In the genomic region with DNA sequence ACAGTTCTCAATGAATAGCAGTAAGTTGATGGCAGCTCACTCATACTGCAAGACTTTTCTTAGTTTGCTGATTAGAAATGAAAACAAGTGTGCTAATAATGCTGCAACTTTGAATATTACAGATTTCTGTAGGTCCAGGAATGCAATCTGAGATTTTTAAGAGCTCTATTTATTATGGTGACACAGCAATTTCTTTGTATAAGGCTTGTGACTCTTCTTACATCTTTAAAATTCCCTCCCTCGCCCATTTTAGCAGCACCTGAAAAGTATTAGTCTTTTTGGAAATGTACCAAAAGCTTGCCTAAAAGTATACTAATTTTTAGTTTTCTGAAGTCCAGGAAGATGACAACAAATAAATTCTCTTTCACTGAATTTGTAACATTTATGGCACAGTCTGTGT, we compare ENCODE assay signal across 1 cellular context.
A peak's percentile ranks its signal among the peaks of the same experiment; 100 is the strongest.
TF ChIP-seq lines count a peak whose summit lies in the region.

No MANE protein-coding gene starts in this region.

TF ChIP-seq in HepG2, 621 proteins besides CTCF, POLR2A, EP300 and RAD21:
- no peak for TF ChIP-seq SMARCC2 (IDR thresholded peaks at IDR 0.05)
- TF ChIP-seq NFE2L2 (IDR thresholded peaks at IDR 0.05; ENCODE audit: low read length), result peak; percentile 49
- TF ChIP-seq THAP11 (CRISPR knock-in tag; IDR thresholded peaks at IDR 0.05), result no peak
- TF ChIP-seq ZNF703 (CRISPR knock-in tag; IDR thresholded peaks at IDR 0.05; ENCODE audit: borderline replicate concordance), result no peak
- no peak for TF ChIP-seq ZNF780A (CRISPR knock-in tag; IDR thresholded peaks at IDR 0.05)
- TF ChIP-seq NFATC3 (CRISPR knock-in tag; IDR thresholded peaks at IDR 0.05), result no peak
- no peak for TF ChIP-seq ZNF615 (CRISPR knock-in tag; IDR thresholded peaks at IDR 0.05; ENCODE audit: borderline replicate concordance)
- no peak for TF ChIP-seq ZNF160 (CRISPR knock-in tag; IDR thresholded peaks at IDR 0.05)
- TF ChIP-seq KDM4B (CRISPR knock-in tag; IDR thresholded peaks at IDR 0.05), result no peak
- TF ChIP-seq KDM5A (IDR thresholded peaks at IDR 0.05; ENCODE audit: borderline replicate concordance, low read length), result no peak
- no peak for TF ChIP-seq ZNF792 (CRISPR knock-in tag; IDR thresholded peaks at IDR 0.05)
- TF ChIP-seq ZNF235 (CRISPR knock-in tag; IDR thresholded peaks at IDR 0.05; ENCODE audit: borderline replicate concordance), result no peak
- TF ChIP-seq POLR2AphosphoS5 (IDR thresholded peaks at IDR 0.05; ENCODE audit: low read depth, low read length), result no peak
- TF ChIP-seq ZNF879 (CRISPR knock-in tag; IDR thresholded peaks at IDR 0.05), result no peak
- TF ChIP-seq, protein P1, sequence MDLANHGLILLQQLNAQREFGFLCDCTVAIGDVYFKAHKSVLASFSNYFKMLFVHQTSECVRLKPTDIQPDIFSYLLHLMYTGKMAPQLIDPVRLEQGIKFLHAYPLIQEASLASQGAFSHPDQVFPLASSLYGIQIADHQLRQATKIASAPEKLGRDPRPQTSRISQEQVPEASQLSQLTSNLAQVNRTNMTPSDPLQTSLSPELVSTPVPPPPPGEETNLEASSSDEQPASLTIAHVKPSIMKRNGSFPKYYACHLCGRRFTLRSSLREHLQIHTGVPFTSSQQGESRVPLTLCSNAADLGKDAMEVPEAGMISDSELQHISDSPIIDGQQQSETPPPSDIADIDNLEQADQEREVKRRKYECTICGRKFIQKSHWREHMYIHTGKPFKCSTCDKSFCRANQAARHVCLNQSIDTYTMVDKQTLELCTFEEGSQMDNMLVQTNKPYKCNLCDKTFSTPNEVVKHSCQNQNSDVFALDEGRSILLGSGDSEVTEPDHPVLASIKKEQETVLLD (CRISPR knock-in tag; IDR thresholded peaks at IDR 0.05; ENCODE audit: low read depth), result no peak
- no peak for TF ChIP-seq ZNF547 (CRISPR knock-in tag; IDR thresholded peaks at IDR 0.05)
- TF ChIP-seq MAFK (conservative IDR thresholded peaks at IDR 0.05 in 1 of 2, IDR thresholded peaks at IDR 0.05 in 1 of 2; ENCODE audit: low read length in 2 of 2), result peak; percentile 52 to 69; a peak in 3 of 4 replicates
- TF ChIP-seq SMAD1 (CRISPR knock-in tag; IDR thresholded peaks at IDR 0.05; ENCODE audit: borderline replicate concordance, low read depth), result no peak
- no peak for TF ChIP-seq ZNF441 (CRISPR knock-in tag; IDR thresholded peaks at IDR 0.05; ENCODE audit: borderline replicate concordance)
- TF ChIP-seq MAFF (IDR thresholded peaks at IDR 0.05; ENCODE audit: low read depth, low read length), result peak; percentile 49; the same call in 1 of the 2 replicates
- TF ChIP-seq BORCS8-MEF2B (CRISPR knock-in tag; IDR thresholded peaks at IDR 0.05), result no peak
- no peak for TF ChIP-seq SRY (CRISPR knock-in tag; IDR thresholded peaks at IDR 0.05)
- TF ChIP-seq, protein P2, sequence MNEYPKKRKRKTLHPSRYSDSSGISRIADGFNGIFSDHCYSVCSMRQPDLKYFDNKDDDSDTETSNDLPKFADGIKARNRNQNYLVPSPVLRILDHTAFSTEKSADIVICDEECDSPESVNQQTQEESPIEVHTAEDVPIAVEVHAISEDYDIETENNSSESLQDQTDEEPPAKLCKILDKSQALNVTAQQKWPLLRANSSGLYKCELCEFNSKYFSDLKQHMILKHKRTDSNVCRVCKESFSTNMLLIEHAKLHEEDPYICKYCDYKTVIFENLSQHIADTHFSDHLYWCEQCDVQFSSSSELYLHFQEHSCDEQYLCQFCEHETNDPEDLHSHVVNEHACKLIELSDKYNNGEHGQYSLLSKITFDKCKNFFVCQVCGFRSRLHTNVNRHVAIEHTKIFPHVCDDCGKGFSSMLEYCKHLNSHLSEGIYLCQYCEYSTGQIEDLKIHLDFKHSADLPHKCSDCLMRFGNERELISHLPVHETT (CRISPR knock-in tag; conservative IDR thresholded peaks at IDR 0.05), result no peak
- TF ChIP-seq, protein P3, sequence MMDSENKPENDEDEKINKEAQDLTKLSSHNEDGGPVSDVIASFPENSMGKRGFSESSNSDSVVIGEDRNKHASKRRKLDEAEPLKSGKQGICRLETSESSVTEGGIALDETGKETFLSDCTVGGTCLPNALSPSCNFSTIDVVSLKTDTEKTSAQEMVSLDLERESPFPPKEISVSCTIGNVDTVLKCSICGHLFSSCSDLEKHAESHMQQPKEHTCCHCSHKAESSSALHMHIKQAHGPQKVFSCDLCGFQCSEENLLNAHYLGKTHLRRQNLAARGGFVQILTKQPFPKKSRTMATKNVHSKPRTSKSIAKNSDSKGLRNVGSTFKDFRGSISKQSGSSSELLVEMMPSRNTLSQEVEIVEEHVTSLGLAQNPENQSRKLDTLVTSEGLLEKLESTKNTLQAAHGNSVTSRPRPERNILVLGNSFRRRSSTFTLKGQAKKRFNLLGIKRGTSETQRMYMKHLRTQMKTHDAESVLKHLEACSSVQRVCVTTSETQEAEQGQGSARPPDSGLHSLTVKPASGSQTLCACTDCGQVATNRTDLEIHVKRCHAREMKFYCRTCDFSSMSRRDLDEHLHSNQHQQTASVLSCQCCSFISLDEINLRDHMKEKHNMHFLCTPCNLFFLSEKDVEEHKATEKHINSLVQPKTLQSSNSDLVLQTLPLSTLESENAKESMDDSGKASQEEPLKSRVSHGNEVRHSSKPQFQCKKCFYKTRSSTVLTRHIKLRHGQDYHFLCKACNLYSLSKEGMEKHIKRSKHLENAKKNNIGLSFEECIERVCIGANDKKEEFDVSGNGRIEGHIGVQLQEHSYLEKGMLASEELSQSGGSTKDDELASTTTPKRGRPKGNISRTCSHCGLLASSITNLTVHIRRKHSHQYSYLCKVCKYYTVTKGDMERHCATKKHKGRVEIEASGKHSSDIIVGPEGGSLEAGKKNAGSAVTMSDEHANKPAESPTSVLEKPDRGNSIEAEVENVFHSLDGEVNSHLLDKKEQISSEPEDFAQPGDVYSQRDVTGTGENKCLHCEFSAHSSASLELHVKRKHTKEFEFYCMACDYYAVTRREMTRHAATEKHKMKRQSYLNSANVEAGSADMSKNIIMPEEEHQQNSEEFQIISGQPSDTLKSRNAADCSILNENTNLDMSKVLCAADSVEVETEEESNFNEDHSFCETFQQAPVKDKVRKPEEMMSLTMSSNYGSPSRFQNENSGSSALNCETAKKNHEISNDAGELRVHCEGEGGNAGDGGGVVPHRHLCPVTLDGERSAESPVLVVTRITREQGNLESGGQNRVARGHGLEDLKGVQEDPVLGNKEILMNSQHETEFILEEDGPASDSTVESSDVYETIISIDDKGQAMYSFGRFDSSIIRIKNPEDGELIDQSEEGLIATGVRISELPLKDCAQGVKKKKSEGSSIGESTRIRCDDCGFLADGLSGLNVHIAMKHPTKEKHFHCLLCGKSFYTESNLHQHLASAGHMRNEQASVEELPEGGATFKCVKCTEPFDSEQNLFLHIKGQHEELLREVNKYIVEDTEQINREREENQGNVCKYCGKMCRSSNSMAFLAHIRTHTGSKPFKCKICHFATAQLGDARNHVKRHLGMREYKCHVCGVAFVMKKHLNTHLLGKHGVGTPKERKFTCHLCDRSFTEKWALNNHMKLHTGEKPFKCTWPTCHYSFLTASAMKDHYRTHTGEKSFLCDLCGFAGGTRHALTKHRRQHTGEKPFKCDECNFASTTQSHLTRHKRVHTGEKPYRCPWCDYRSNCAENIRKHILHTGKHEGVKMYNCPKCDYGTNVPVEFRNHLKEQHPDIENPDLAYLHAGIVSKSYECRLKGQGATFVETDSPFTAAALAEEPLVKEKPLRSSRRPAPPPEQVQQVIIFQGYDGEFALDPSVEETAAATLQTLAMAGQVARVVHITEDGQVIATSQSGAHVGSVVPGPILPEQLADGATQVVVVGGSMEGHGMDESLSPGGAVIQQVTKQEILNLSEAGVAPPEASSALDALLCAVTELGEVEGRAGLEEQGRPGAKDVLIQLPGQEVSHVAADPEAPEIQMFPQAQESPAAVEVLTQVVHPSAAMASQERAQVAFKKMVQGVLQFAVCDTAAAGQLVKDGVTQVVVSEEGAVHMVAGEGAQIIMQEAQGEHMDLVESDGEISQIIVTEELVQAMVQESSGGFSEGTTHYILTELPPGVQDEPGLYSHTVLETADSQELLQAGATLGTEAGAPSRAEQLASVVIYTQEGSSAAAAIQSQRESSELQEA (CRISPR knock-in tag; IDR thresholded peaks at IDR 0.05; ENCODE audit: not compliant biosample characterization), result no peak
- TF ChIP-seq ZNF263 (CRISPR knock-in tag; IDR thresholded peaks at IDR 0.05), result no peak
